19 cellular contexts compared by ENCODE assay signal in genomic region chr21:35995522-35996088, GRCh38.
DNase-seq lines count a peak whose midpoint lies in the region; FAIRE-seq lines count a peak whose summit lies in the region.
"Had no signal": no experiment of that assay in that cellular context is flagged by ENCODE, and none has a peak within 500 bp of the region (broad histone marks: within the 10 kb centered on the region; RNA-seq: fewer than 3 reads in every experiment).

No MANE protein-coding gene starts in this region.

- peak; percentile 28 for DNase-seq in DMS53 (lab: John Stamatoyannopoulos, UW)
- DNase-seq in DMS53 treated with DMSO at 0.1 percent for 48 hours (lab: John Stamatoyannopoulos, UW; ENCODE audit: unreplicated experiment): no peak
- DNase-seq in COLO668 (lab: John Stamatoyannopoulos, UW; ENCODE audit: unreplicated experiment): peak; percentile 48
- DNase-seq in NCI-H128 (lab: John Stamatoyannopoulos, UW; ENCODE audit: unreplicated experiment): peak; percentile 44
- peak; percentile 77 for DNase-seq in OCI-M1 (lab: John Stamatoyannopoulos, UW)
- DNase-seq in GM19239 (ENCODE audit: insufficient read length, low spot score): no peak
- DNase-seq in activated CD4-positive, CD25-positive, alpha-beta regulatory T cell treated with anti-CD3 and anti-CD28 coated beads, Interleukin-2, amount 50 U/mL, for 72 hours: no peak
- DNase-seq in kidney tubule cell (ENCODE audit: low spot score): no peak
- DNase-seq: activated CD4-positive, alpha-beta T cell treated with anti-CD3 and anti-CD28 coated beads, Interleukin-2, amount 10 ng/mL, durations not matched to agents 7 days and 5 days; erythroblast; foreskin fibroblast; heart right ventricle; NCI-H1417 treated with DMSO at 0.1 percent for 48 hours; NCI-H345; retina; SJCRH30; stomach; transverse colon had no signal

- FAIRE-seq in GM19239 (lab: Jason Lieb, UNC): no peak
- FAIRE-seq: H1 had no signal

Comparison
In these comparisons a context has a peak if more than half of its experiments do, and no peak if none do; other contexts are left out.
1. DNase-seq: peak in DMS53 (single experiment), COLO668 (single experiment), NCI-H128 (single experiment) and OCI-M1 (single experiment); none in DMS53 treated with DMSO at 0.1 percent for 48 hours (single experiment), GM19239 (single experiment), activated CD4-positive, CD25-positive, alpha-beta regulatory T cell treated with anti-CD3 and anti-CD28 coated beads, Interleukin-2, amount 50 U/mL, for 72 hours (single experiment) and kidney tubule cell (single experiment).